In the genomic region with DNA sequence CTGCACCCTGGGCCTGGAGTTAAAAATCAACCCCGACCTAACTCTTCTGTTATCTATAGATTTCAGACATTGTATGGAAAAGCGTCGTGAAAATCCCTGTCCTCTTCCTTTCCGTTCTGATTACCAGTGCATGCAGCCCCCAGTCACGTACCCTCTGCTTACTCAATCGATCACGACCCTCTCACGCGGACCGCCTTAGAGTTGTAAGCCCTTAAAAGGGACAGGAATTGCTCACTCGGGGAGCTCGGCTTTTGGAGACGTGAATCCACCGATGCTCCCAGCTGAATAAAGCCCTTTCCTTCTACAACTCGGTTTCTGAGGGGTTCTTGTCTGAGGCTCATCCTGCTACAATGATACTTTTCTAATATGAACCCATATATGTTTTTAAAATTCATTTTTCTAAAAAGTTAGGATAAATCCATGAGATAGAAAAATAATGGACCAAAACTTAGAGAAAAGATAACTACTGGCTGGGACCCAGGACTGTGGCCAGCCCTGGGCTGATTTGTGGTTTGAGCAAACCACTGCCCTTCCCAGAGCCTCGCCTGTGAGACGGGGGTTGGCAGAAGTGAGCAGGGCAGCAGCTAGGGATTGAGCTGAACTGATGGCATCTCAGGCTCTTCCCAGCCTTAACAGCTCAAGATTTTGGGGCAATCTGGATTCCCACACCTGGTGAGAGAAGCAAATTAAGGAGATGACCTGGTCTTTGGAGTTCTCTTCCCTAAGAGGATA, we compare ENCODE assay signal across 12 cellular contexts. TPM values are rescaled to one million over a fixed set of nuclear protein-coding genes. Genes with fewer than 3 reads are reported as not detected.
DNase-seq lines count a peak whose midpoint lies in the region; ATAC-seq, FAIRE-seq and TF ChIP-seq lines count a peak whose summit lies in the region.
"Had no signal": no experiment of that assay in that cellular context is flagged by ENCODE, and none has a peak within 500 bp of the region (broad histone marks: within the 10 kb centered on the region; RNA-seq: fewer than 3 reads in every experiment).

No MANE protein-coding gene starts in this region.

- ATAC-seq in HG03039 (IDR thresholded peaks at IDR 0.05; ENCODE audit: unreplicated experiment) = no peak

- peak overlapping the region; percentile 53 for H3K4me3 ChIP-seq in endodermal cell (ENCODE audit: low read length)

- TF ChIP-seq CTCF in endodermal cell (conservative IDR thresholded peaks at IDR 0.05) = no peak
- TF ChIP-seq CTCF in GM13977 (IDR thresholded peaks at IDR 0.05; ENCODE audit: extremely low read depth, insufficient read depth, missing control alignments) = no peak

- 68 to 81% methylated on average over 11 to 17 of the region's 17 CpGs for WGBS in endodermal cell (ENCODE audit: insufficient coverage in 1 of 2, insufficient read length in 1 of 2), 2 experiments

- in situ Hi-C loops in GM13977 (cut with MboI; ENCODE audit: low pct_unique_long_range_greater_than_20kb, low sequenced_read_pairs, unreplicated experiment) = no loop called here

- peak overlapping the region; percentile 16 for H3K9ac ChIP-seq in endodermal cell (ENCODE audit: extremely low read depth, low read length, poor library complexity, severe bottlenecking)

- H3K27me3 ChIP-seq in endodermal cell (ENCODE audit: control insufficient read depth, insufficient read depth, low read length, poor library complexity, severe bottlenecking) = no peaks in the 10 kb centered on the region

- H3K9me3 Mint-ChIP-seq in activated naive CD4-positive, alpha-beta T cell treated with anti-CD3 and anti-CD28 coated beads, Interleukin-2, amount 50 U/mL, for 24 hours = no peaks in the 10 kb centered on the region
- H3K9me3 Mint-ChIP-seq in endodermal cell = no peaks in the 10 kb centered on the region

- no peaks in the 10 kb centered on the region for H3K36me3 Mint-ChIP-seq in activated naive CD4-positive, alpha-beta T cell treated with anti-CD3 and anti-CD28 coated beads, Interleukin-2, amount 50 U/mL, for 24 hours
- no peaks in the 10 kb centered on the region for H3K36me3 Mint-ChIP-seq in endodermal cell (ENCODE audit: low read depth)

- no peaks in the 10 kb centered on the region for H3K36me3 ChIP-seq in endodermal cell (ENCODE audit: control insufficient read depth, insufficient read depth, low read length)

- no peak for FAIRE-seq in frontal cortex (lab: Jason Lieb, UNC)

- H3K27ac ChIP-seq in endodermal cell (ENCODE audit: low read depth, low read length) = no peak overlapping the region

- H3K27me3 Mint-ChIP-seq in activated naive CD4-positive, alpha-beta T cell treated with anti-CD3 and anti-CD28 coated beads, Interleukin-2, amount 50 U/mL, for 24 hours = no peaks in the 10 kb centered on the region
- H3K27me3 Mint-ChIP-seq in endodermal cell (ENCODE audit: insufficient read depth) = no peaks in the 10 kb centered on the region

- H3K4me1 Mint-ChIP-seq in activated naive CD4-positive, alpha-beta T cell treated with anti-CD3 and anti-CD28 coated beads, Interleukin-2, amount 50 U/mL, for 24 hours = no peaks in the 10 kb centered on the region
- peaks cover 43% of the 10 kb centered on the region for H3K4me1 Mint-ChIP-seq in endodermal cell

- H3K27ac Mint-ChIP-seq in activated naive CD4-positive, alpha-beta T cell treated with anti-CD3 and anti-CD28 coated beads, Interleukin-2, amount 50 U/mL, for 24 hours = peak overlapping the region; percentile 52
- H3K27ac Mint-ChIP-seq in endodermal cell = peak overlapping the region; percentile 80

- H3K4me1 ChIP-seq in endodermal cell (ENCODE audit: control insufficient read depth, insufficient read depth, low read length) = peaks cover 19% of the 10 kb centered on the region

- no peaks in the 10 kb centered on the region for H3K9me3 ChIP-seq in endodermal cell (ENCODE audit: control insufficient read depth, low read length)

- DNase-seq in activated naive CD4-positive, alpha-beta T cell treated with anti-CD3 and anti-CD28 coated beads, Interleukin-2, amount 50 U/mL, for 16 hours = no peak
- peak; percentile 62 for DNase-seq in RPMI8226
- no peak for DNase-seq in endodermal cell
- no peak for DNase-seq in activated CD8-positive, alpha-beta memory T cell treated with anti-CD3 and anti-CD28 coated beads for 24 hours
- DNase-seq in GM13977 (ENCODE audit: low spot score) = no peak
- no peak for DNase-seq in frontal cortex (ENCODE audit: low spot score in 2 of 2)
- DNase-seq: DMS 273 treated with DMSO at 0.1 percent for 48 hours; effector CD4-positive, alpha-beta T cell; stimulated activated naive CD4-positive, alpha-beta T cell treated with Interleukin-2 at 50 U/mL for 16 hours had no signal

- H3K4me3 Mint-ChIP-seq in activated naive CD4-positive, alpha-beta T cell treated with anti-CD3 and anti-CD28 coated beads, Interleukin-2, amount 50 U/mL, for 24 hours = no peak overlapping the region
- peak overlapping the region; percentile 27 for H3K4me3 Mint-ChIP-seq in endodermal cell

RNA-seq across cellular contexts. Expression of a gene that starts 5.0 kb away (rescaled TPM):
- total RNA-seq in endodermal cell = 1 to 10 TPM; 1.6 to 3.7 TPM
- polyA plus RNA-seq in endodermal cell (2013, experiment 1 of 2) = 5.2 TPM
- polyA plus RNA-seq in endodermal cell (2013, experiment 2 of 2) = 5.2 TPM
- total RNA-seq in frontal cortex = 2.9 TPM

RNA-seq across cellular contexts. Expression of a gene that starts 43.8 kb away (rescaled TPM):
- total RNA-seq in endodermal cell (10 to 100 TPM; 58.4 to 60.6 TPM), frontal cortex (14.3 TPM)
- 26.4 TPM for polyA plus RNA-seq in endodermal cell (2013, experiment 1 of 2)
- polyA plus RNA-seq in endodermal cell (2013, experiment 2 of 2) = 23.9 TPM
- total RNA-seq: T-helper 1 cell treated with Interleukin-12 subunit alpha and Interleukin-12 subunit beta and Interleukin-4 antibody, amounts not matched to agents 30 ng/mL and 1 ng/mL, for 36 hours had no signal

RNA-seq across cellular contexts. Expression of a gene that starts 45.1 kb away (rescaled TPM):
- total RNA-seq in endodermal cell (10 to 100 TPM; 61.5 to 71.9 TPM), frontal cortex (58.3 TPM)
- 55.4 TPM for polyA plus RNA-seq in endodermal cell (2013, experiment 1 of 2)
- polyA plus RNA-seq in endodermal cell (2013, experiment 2 of 2) = 52.7 TPM
